In the genomic region with DNA sequence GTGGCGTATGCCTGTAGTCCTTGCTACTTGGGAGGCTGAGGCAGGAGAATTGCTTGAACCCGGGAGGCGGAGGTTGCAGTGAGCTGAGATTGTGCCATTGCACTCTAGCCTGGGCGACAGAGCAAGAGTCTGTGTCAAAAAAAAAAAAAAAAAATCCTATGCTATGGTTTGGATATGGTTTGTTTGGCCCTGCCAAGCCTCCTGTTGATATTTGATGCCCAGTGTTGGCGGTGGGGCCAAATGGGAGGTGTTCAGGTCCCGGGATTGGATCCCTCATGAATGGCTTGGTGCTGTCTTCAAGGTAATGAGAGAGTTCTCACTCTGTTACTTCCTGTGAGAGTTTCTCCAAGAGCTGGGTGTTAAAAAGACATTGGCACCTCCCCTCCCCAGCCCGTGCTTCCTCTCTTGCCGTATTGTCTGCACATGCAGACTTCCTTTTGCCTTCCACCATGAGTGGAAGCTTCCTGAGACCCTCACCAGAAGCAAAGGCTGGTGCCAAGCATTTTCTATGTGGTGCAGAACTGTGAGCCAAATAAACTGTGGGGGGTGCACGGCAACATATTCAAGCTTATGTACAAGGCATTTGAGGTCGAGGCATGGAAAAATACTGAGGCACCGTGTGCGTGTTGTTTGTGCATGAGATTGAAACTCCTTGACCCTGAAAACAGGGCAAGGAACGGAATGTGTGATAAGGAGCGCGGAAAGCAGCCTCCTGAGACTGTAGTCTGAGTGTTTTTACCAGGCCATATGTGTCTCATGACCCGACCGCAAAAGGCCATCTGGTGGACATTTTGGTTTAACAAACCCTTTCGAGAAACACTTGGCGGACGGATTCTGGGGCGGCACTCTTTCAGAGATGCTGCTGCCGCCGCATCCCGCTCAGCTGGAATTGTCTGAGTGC, we compare ENCODE assay signal across 8 cellular contexts. TPM values are rescaled to one million over a fixed set of nuclear protein-coding genes. Genes with fewer than 3 reads are reported as not detected.
DNase-seq lines count a peak whose midpoint lies in the region; ATAC-seq and TF ChIP-seq lines count a peak whose summit lies in the region.

No MANE protein-coding gene starts in this region.

- no peaks in the 10 kb centered on the region for H3K27me3 ChIP-seq in testis

- no peak for TF ChIP-seq POLR2A in testis (IDR thresholded peaks at IDR 0.05)

- peaks cover 68% of the 10 kb centered on the region for H3K4me1 Mint-ChIP-seq in activated T-cell treated with anti-CD3 and anti-CD28 coated beads, Interleukin-2, amount 50 U/mL, for 72 hours (ENCODE audit: low read depth)

- H3K4me1 ChIP-seq in testis = peaks cover 27% of the 10 kb centered on the region

- peak in 5 of 6 experiments; percentile 12 to 52 (median 35) for DNase-seq in stimulated activated naive CD4-positive, alpha-beta T cell (lab: John Stamatoyannopoulos, UW)
- DNase-seq in stimulated activated naive CD4-positive, alpha-beta T cell treated with Interleukin-2 at 50 U/mL for 16 hours (lab: John Stamatoyannopoulos, UW) = no peak
- no peak for DNase-seq in activated T-cell treated with anti-CD3 and anti-CD28 coated beads, Interleukin-2, amount 50 U/mL, for 72 hours
- DNase-seq in hepatic stellate cell (ENCODE audit: low spot score) = peak; percentile 66
- peak; percentile 93 for DNase-seq in testis
- no peak for DNase-seq in NCI-H146 (lab: John Stamatoyannopoulos, UW)
- DNase-seq in superior temporal gyrus (ENCODE audit: extremely low spot score) = no peak

- H3K9me3 Mint-ChIP-seq in activated T-cell treated with anti-CD3 and anti-CD28 coated beads, Interleukin-2, amount 50 U/mL, for 72 hours = peaks cover 2 to 3% of the 10 kb centered on the region in 2 donors

- ATAC-seq in activated T-cell treated with anti-CD3 and anti-CD28 coated beads, Interleukin-2, amount 50 U/mL, for 72 hours (replicated peaks in 1 of 2) = peak in 1 of 2 donors; percentile 33
- no peak for ATAC-seq in GM18909 (IDR thresholded peaks at IDR 0.05; ENCODE audit: poor library complexity, unreplicated experiment)

- 18 to 22% methylated on average over 24 of the region's 24 CpGs for WGBS in testis, 2 donors

- no peak overlapping the region for H3K27ac Mint-ChIP-seq in activated T-cell treated with anti-CD3 and anti-CD28 coated beads, Interleukin-2, amount 50 U/mL, for 72 hours

- intact Hi-C loops in testis (cut with DNase I; ENCODE audit: low total_unique reads) = no loop called here

- peak overlapping the region in 1 of 2 donors; percentile 2 for H3K4me3 ChIP-seq in testis

- H3K27ac ChIP-seq in testis = peak overlapping the region; percentile 57 to 83

- TF ChIP-seq CTCF in testis (IDR thresholded peaks at IDR 0.05) = peak in 1 of 3 experiments; percentile 40

- H3K36me3 Mint-ChIP-seq in activated T-cell treated with anti-CD3 and anti-CD28 coated beads, Interleukin-2, amount 50 U/mL, for 72 hours (ENCODE audit: insufficient read depth in 2 of 2) = peaks cover 0 to 8% of the 10 kb centered on the region in 2 donors

- peak overlapping the region; percentile 34 to 55 for H3K4me3 Mint-ChIP-seq in activated T-cell treated with anti-CD3 and anti-CD28 coated beads, Interleukin-2, amount 50 U/mL, for 72 hours

- no peaks in the 10 kb centered on the region for H3K9me3 ChIP-seq in testis

- H3K36me3 ChIP-seq in testis (ENCODE audit: low read depth, missing control alignments) = no peaks in the 10 kb centered on the region

- H3K27me3 Mint-ChIP-seq in activated T-cell treated with anti-CD3 and anti-CD28 coated beads, Interleukin-2, amount 50 U/mL, for 72 hours (ENCODE audit: low read depth) = no peaks in the 10 kb centered on the region

RNA-seq across cellular contexts. Expression of a gene that starts 7.3 kb away (rescaled TPM):
- 1 to 10 TPM in 1 of 2 donors, under 1 TPM in 1; 0.74 to 1.6 TPM for total RNA-seq in activated T-cell treated with anti-CD3 and anti-CD28 coated beads, Interleukin-2, amount 50 U/mL, for 72 hours
- total RNA-seq in testis = 1 to 10 TPM; 2.6 to 5.1 TPM
- polyA plus RNA-seq in testis (ENCODE audit: insufficient read depth, low read depth, low replicate concordance) = 3.2 TPM

RNA-seq across cellular contexts. Expression of a gene that starts 10.1 kb away (rescaled TPM):
- not detected for total RNA-seq in activated T-cell treated with anti-CD3 and anti-CD28 coated beads, Interleukin-2, amount 50 U/mL, for 72 hours
- total RNA-seq in testis = 1 to 10 TPM in 1 of 2 donors, under 1 TPM in 1; 0.79 to 1.2 TPM
- 2.0 TPM for polyA plus RNA-seq in testis (ENCODE audit: insufficient read depth, low read depth, low replicate concordance)

RNA-seq across cellular contexts. Expression of a gene that starts 23.8 kb away (rescaled TPM):
- total RNA-seq in activated T-cell treated with anti-CD3 and anti-CD28 coated beads, Interleukin-2, amount 50 U/mL, for 72 hours = 10 to 100 TPM; 10.7 to 11.9 TPM
- total RNA-seq in testis = 10 to 100 TPM; 17.6 to 23.5 TPM
- 2.0 TPM for polyA plus RNA-seq in testis (ENCODE audit: insufficient read depth, low read depth, low replicate concordance)

RNA-seq across cellular contexts. Expression of a gene that starts 49.3 kb away (rescaled TPM):
- 1 to 10 TPM in 1 of 2 donors, under 1 TPM in 1; 0.69 to 1.2 TPM for total RNA-seq in activated T-cell treated with anti-CD3 and anti-CD28 coated beads, Interleukin-2, amount 50 U/mL, for 72 hours
- under 1 TPM in 1 of 2 donors, not detected in 1; 0.63 TPM for total RNA-seq in testis
- 1.4 TPM for polyA plus RNA-seq in testis (ENCODE audit: insufficient read depth, low read depth, low replicate concordance)

Comparison
In these comparisons a context has a peak if more than half of its experiments do, and no peak if none do; other contexts are left out.
1. DNase-seq: peak in stimulated activated naive CD4-positive, alpha-beta T cell (5 of 6), hepatic stellate cell (single experiment) and testis (single experiment); none in stimulated activated naive CD4-positive, alpha-beta T cell treated with Interleukin-2 at 50 U/mL for 16 hours (single experiment), activated T-cell treated with anti-CD3 and anti-CD28 coated beads, Interleukin-2, amount 50 U/mL, for 72 hours (0 of 2), NCI-H146 (single experiment) and superior temporal gyrus (single experiment).